In genomic region chr10:43822509-43823236, GRCh38 we compare ENCODE assay signal across 14 cellular contexts.
DNase-seq lines count a peak whose midpoint lies in the region; ATAC-seq and TF ChIP-seq lines count a peak whose summit lies in the region.
"Had no signal": no experiment of that assay in that cellular context is flagged by ENCODE, and none has a peak within 500 bp of the region (broad histone marks: within the 10 kb centered on the region; RNA-seq: fewer than 3 reads in every experiment).

No MANE protein-coding gene starts in this region.

- H3K27ac ChIP-seq in psoas muscle = peak overlapping the region; percentile 7
- H3K27ac ChIP-seq: 22Rv1 had no signal

- intact Hi-C loops in psoas muscle (cut with DNase I) = no loop called here

- no peak overlapping the region for H3K4me3 Mint-ChIP-seq in T-helper 1 cell treated with Interleukin-12 subunit alpha and Interleukin-12 subunit beta and Interleukin-4 antibody, amounts not matched to agents 30 μg/mL and 1 μg/mL, for 36 hours
- no peak overlapping the region for H3K4me3 Mint-ChIP-seq in central memory CD8-positive, alpha-beta T cell

- TF ChIP-seq CTCF in psoas muscle (IDR thresholded peaks at IDR 0.05) = no peak

- TF ChIP-seq POLR2A in GM18505 (IDR thresholded peaks at IDR 0.05; ENCODE audit: borderline replicate concordance, extremely low read depth, insufficient read depth, insufficient read length) = no peak

- 67 to 74% (median 71%) methylated on average over 9 of the region's 9 CpGs for whole genome bisulfite sequencing in psoas muscle, 3 donors

- H3K9me3 ChIP-seq in psoas muscle = no peaks in the 10 kb centered on the region
- H3K9me3 ChIP-seq: ovary had no signal

- H3K4me1 Mint-ChIP-seq in T-helper 1 cell treated with Interleukin-12 subunit alpha and Interleukin-12 subunit beta and Interleukin-4 antibody, amounts not matched to agents 30 μg/mL and 1 μg/mL, for 36 hours (ENCODE audit: low read depth) = peaks cover 13% of the 10 kb centered on the region
- peaks cover 18% of the 10 kb centered on the region for H3K4me1 Mint-ChIP-seq in central memory CD8-positive, alpha-beta T cell

- no peaks in the 10 kb centered on the region for H3K36me3 ChIP-seq in psoas muscle (ENCODE audit: insufficient read depth in 1 of 2, low read depth in 1 of 2)
- H3K36me3 ChIP-seq: ovary had no signal

- no peak overlapping the region for H3K4me3 ChIP-seq in psoas muscle
- H3K4me3 ChIP-seq: ovary had no signal

- H3K4me1 ChIP-seq in psoas muscle = no peaks in the 10 kb centered on the region

- H3K9me3 Mint-ChIP-seq in T-helper 1 cell treated with Interleukin-12 subunit alpha and Interleukin-12 subunit beta and Interleukin-4 antibody, amounts not matched to agents 30 μg/mL and 1 μg/mL, for 36 hours = no peaks in the 10 kb centered on the region
- H3K9me3 Mint-ChIP-seq in central memory CD8-positive, alpha-beta T cell = no peaks in the 10 kb centered on the region

- ATAC-seq in central memory CD8-positive, alpha-beta T cell (replicated peaks; ENCODE audit: extremely low read depth, poor library complexity, severe bottlenecking) = no peak
- ATAC-seq in psoas muscle (no peak), GM18505 (IDR thresholded peaks at IDR 0.05; ENCODE audit: unreplicated experiment) (no peak)

- no peak for DNase-seq in T-helper 1 cell
- peak; percentile 37 for DNase-seq in EL
- DNase-seq in central memory CD8-positive, alpha-beta T cell (ENCODE audit: low spot score in 2 of 2) = no peak
- no peak for DNase-seq in psoas muscle
- no peak for DNase-seq in 8988T
- DNase-seq in anterior cingulate cortex (lab: John Stamatoyannopoulos, UW) = no peak
- DNase-seq: amniotic stem cell; effector memory CD4-positive, alpha-beta T cell; NCI-H187 treated with DMSO at 0.1 percent for 48 hours; ovary; stimulated activated CD4-positive, alpha-beta T cell treated with anti-CD3 and anti-CD28 coated beads, Interleukin-4, amount 100 ng/mL, for 4 hours had no signal

- peaks cover 44% of the 10 kb centered on the region for H3K27me3 Mint-ChIP-seq in T-helper 1 cell treated with Interleukin-12 subunit alpha and Interleukin-12 subunit beta and Interleukin-4 antibody, amounts not matched to agents 30 μg/mL and 1 μg/mL, for 36 hours (ENCODE audit: low read depth)
- peaks cover 4% of the 10 kb centered on the region for H3K27me3 Mint-ChIP-seq in central memory CD8-positive, alpha-beta T cell

- peak overlapping the region; percentile 11 for H3K27ac Mint-ChIP-seq in T-helper 1 cell treated with Interleukin-12 subunit alpha and Interleukin-12 subunit beta and Interleukin-4 antibody, amounts not matched to agents 30 μg/mL and 1 μg/mL, for 36 hours
- H3K27ac Mint-ChIP-seq in central memory CD8-positive, alpha-beta T cell (ENCODE audit: low read depth) = peak overlapping the region; percentile 69

- H3K36me3 Mint-ChIP-seq in T-helper 1 cell treated with Interleukin-12 subunit alpha and Interleukin-12 subunit beta and Interleukin-4 antibody, amounts not matched to agents 30 μg/mL and 1 μg/mL, for 36 hours (ENCODE audit: low read depth) = no peaks in the 10 kb centered on the region
- peaks cover 2% of the 10 kb centered on the region for H3K36me3 Mint-ChIP-seq in central memory CD8-positive, alpha-beta T cell (ENCODE audit: insufficient read depth)

- H3K27me3 ChIP-seq in psoas muscle (ENCODE audit: insufficient read depth in 3 of 3, low read length in 2 of 3) = no peaks in the 10 kb centered on the region
- H3K27me3 ChIP-seq: ovary had no signal
